Comparison of ENCODE assay signal across 1 cellular context in genomic region chr18:31511098-31511497, GRCh38.
TF ChIP-seq lines count a peak whose summit lies in the region.

No MANE protein-coding gene starts in this region.

TF ChIP-seq in K562, 482 proteins besides CTCF, POLR2A, EP300 and RAD21:
- TF ChIP-seq HLTF (IDR thresholded peaks at IDR 0.05) (no peak), KLF6 (CRISPR knock-in tag; IDR thresholded peaks at IDR 0.05; ENCODE audit: borderline replicate concordance) (no peak), SUPT5H (IDR thresholded peaks at IDR 0.05) (no peak), SMARCA5 (IDR thresholded peaks at IDR 0.05) (no peak), TAF15 (IDR thresholded peaks at IDR 0.05; ENCODE audit: low read depth, low read length) (no peak), CBFA2T2 (conservative IDR thresholded peaks at IDR 0.05) (no peak), ZKSCAN8 (CRISPR knock-in tag; IDR thresholded peaks at IDR 0.05) (no peak), RFX7 (CRISPR knock-in tag; IDR thresholded peaks at IDR 0.05) (no peak), ETV1 (tag; conservative IDR thresholded peaks at IDR 0.05; ENCODE audit: low read depth) (no peak), NFXL1 (CRISPR knock-in tag; IDR thresholded peaks at IDR 0.05) (no peak), HMBOX1 (IDR thresholded peaks at IDR 0.05) (no peak), ZNF121 (CRISPR knock-in tag; conservative IDR thresholded peaks at IDR 0.05) (no peak)
TF ChIP-seq in K562: peak in this region for 0.
